ENCODE assay signal across 1 cellular context in genomic region chr9:13433453-13433852, GRCh38.
TF ChIP-seq lines count a peak whose summit lies in the region.

No MANE protein-coding gene starts in this region.

TF ChIP-seq in HEK293, 187 proteins besides CTCF, POLR2A, EP300 and RAD21 (continued from another document):
- TF ChIP-seq ZBTB11 (tag by site-specific recombination; conservative IDR thresholded peaks at IDR 0.05; ENCODE audit: low read depth) (peak; percentile 82), ZNF529 (tag by site-specific recombination; IDR thresholded peaks at IDR 0.05; ENCODE audit: insufficient replicate concordance) (peak; percentile 22), ZNF510 (tag by site-specific recombination; IDR thresholded peaks at IDR 0.05; ENCODE audit: insufficient replicate concordance) (peak; percentile 74), ZBTB1 (tag by site-specific recombination; IDR thresholded peaks at IDR 0.05) (0 out of 2 replicates have a peak, but pooled peaks have one; percentile 64), ZNF426 (tag by site-specific recombination; IDR thresholded peaks at IDR 0.05) (peak; percentile 90), ZNF791 (tag by site-specific recombination; IDR thresholded peaks at IDR 0.05) (0 out of 2 replicates have a peak, but pooled peaks have one; percentile 30), ZNF404 (tag by site-specific recombination; IDR thresholded peaks at IDR 0.05) (peak; percentile 83; the same call in 1 of the 2 replicates), GLI2 (tag by site-specific recombination; IDR thresholded peaks at IDR 0.05; ENCODE audit: borderline replicate concordance, low read depth) (peak; percentile 41; the same call in 1 of the 2 replicates), ZNF555 (tag by site-specific recombination; conservative IDR thresholded peaks at IDR 0.05) (peak; percentile 92), ZNF292 (tag by site-specific recombination; IDR thresholded peaks at IDR 0.05; ENCODE audit: borderline replicate concordance, low read depth) (0 out of 2 replicates have a peak, but pooled peaks have one; percentile 60), ZNF629 (tag by site-specific recombination; IDR thresholded peaks at IDR 0.05) (0 out of 2 replicates have a peak, but pooled peaks have one; percentile 36), ZNF266 (tag by site-specific recombination; IDR thresholded peaks at IDR 0.05; ENCODE audit: low read depth) (peak; percentile 85), ZNF654 (tag by site-specific recombination; IDR thresholded peaks at IDR 0.05; ENCODE audit: low read depth) (peak; percentile 41), ZNF623 (tag by site-specific recombination; IDR thresholded peaks at IDR 0.05) (peak; percentile 80)
- TF ChIP-seq, protein P1, sequence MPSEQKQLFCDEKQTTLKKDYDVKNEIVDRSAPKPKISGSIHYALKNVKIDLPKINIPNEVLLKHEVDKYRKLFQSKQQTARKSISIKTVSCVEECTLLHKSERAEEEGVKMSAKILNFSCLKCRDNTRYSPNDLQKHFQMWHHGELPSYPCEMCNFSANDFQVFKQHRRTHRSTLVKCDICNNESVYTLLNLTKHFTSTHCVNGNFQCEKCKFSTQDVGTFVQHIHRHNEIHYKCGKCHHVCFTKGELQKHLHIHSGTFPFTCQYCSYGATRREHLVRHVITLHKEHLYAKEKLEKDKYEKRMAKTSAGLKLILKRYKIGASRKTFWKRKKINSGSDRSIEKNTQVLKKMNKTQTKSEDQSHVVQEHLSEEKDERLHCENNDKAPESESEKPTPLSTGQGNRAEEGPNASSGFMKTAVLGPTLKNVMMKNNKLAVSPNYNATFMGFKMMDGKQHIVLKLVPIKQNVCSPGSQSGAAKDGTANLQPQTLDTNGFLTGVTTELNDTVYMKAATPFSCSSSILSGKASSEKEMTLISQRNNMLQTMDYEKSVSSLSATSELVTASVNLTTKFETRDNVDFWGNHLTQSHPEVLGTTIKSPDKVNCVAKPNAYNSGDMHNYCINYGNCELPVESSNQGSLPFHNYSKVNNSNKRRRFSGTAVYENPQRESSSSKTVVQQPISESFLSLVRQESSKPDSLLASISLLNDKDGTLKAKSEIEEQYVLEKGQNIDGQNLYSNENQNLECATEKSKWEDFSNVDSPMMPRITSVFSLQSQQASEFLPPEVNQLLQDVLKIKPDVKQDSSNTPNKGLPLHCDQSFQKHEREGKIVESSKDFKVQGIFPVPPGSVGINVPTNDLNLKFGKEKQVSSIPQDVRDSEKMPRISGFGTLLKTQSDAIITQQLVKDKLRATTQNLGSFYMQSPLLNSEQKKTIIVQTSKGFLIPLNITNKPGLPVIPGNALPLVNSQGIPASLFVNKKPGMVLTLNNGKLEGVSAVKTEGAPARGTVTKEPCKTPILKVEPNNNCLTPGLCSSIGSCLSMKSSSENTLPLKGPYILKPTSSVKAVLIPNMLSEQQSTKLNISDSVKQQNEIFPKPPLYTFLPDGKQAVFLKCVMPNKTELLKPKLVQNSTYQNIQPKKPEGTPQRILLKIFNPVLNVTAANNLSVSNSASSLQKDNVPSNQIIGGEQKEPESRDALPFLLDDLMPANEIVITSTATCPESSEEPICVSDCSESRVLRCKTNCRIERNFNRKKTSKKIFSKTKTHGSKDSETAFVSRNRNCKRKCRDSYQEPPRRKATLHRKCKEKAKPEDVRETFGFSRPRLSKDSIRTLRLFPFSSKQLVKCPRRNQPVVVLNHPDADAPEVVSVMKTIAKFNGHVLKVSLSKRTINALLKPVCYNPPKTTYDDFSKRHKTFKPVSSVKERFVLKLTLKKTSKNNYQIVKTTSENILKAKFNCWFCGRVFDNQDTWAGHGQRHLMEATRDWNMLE (tag by site-specific recombination; conservative IDR thresholded peaks at IDR 0.05; ENCODE audit: low read depth), result peak; percentile 93
- TF ChIP-seq, protein P2, sequence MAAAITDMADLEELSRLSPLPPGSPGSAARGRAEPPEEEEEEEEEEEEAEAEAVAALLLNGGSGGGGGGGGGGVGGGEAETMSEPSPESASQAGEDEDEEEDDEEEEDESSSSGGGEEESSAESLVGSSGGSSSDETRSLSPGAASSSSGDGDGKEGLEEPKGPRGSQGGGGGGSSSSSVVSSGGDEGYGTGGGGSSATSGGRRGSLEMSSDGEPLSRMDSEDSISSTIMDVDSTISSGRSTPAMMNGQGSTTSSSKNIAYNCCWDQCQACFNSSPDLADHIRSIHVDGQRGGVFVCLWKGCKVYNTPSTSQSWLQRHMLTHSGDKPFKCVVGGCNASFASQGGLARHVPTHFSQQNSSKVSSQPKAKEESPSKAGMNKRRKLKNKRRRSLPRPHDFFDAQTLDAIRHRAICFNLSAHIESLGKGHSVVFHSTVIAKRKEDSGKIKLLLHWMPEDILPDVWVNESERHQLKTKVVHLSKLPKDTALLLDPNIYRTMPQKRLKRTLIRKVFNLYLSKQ (tag by site-specific recombination; IDR thresholded peaks at IDR 0.05; ENCODE audit: borderline replicate concordance), result 0 out of 2 replicates have a peak, but pooled peaks have one; percentile 35
